1 cellular context compared by ENCODE assay signal in genomic region chr11:34219279-34219678, GRCh38.
TF ChIP-seq lines count a peak whose summit lies in the region.

No MANE protein-coding gene starts in this region.

TF ChIP-seq in K562, 482 proteins besides CTCF, POLR2A, EP300 and RAD21 (continued from another document):
- no peak for TF ChIP-seq BDP1 (IDR thresholded peaks at IDR 0.05; ENCODE audit: insufficient read depth, insufficient read length)
- no peak for TF ChIP-seq SLC30A9 (CRISPR knock-in tag; IDR thresholded peaks at IDR 0.05)
- no peak for TF ChIP-seq ZNF707 (CRISPR knock-in tag; conservative IDR thresholded peaks at IDR 0.05)
- no peak for TF ChIP-seq NFE2L1 (tag; IDR thresholded peaks at IDR 0.05; ENCODE audit: borderline replicate concordance, low read depth)
- TF ChIP-seq ELF2 (CRISPR knock-in tag; IDR thresholded peaks at IDR 0.05): no peak
